23 cellular contexts compared by ENCODE assay signal in the genomic region with DNA sequence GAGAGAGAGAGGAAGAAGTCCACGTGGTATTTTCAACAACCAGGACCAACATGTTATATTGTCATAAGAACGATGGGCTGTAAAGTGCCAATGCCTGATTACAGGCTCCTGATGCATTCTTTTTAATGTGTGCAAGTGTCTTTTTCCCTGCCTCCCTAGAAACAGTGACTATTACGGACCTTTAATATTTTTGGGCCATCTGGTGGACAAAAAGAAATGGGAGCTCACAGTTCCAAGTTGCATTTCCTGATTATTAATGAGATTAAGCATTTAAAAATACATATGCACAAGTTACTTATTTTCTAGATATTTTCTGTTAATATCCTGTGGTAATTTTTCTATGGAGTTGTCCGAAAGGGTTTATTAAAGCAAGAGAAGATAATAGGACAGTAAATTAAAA.
DNase-seq lines count a peak whose midpoint lies in the region; FAIRE-seq and TF ChIP-seq lines count a peak whose summit lies in the region.
"Had no signal": no experiment of that assay in that cellular context is flagged by ENCODE, and none has a peak within 500 bp of the region (broad histone marks: within the 10 kb centered on the region; RNA-seq: fewer than 3 reads in every experiment).

No MANE protein-coding gene starts in this region.

- H3K27ac ChIP-seq in VCaP (no peak overlapping the region), tibial nerve (no peak overlapping the region), small intestine (ENCODE audit: low read depth in 1 of 2, low read length in 1 of 2) (no peak overlapping the region)
- H3K27ac ChIP-seq: SJCRH30 had no signal

- DNase-seq in NCI-H748 (lab: John Stamatoyannopoulos, UW; ENCODE audit: unreplicated experiment) (peak; percentile 1), NCI-H748 treated with DMSO at 0.1 percent for 48 hours (lab: John Stamatoyannopoulos, UW) (no peak), epithelial cell of proximal tubule (ENCODE audit: low read depth) (no peak), tibial nerve (ENCODE audit: low spot score in 2 of 2) (no peak), NCI-H1436 (lab: John Stamatoyannopoulos, UW) (no peak), small intestine (no peak), kidney tubule cell (ENCODE audit: low spot score) (no peak)
- DNase-seq: DMS53, GDM1, Kasumi-1, MM.1S, NCI-H1048, NCI-H146, NCI-H2029, NCI-H226, NCI-H510A treated with DMSO at 0.1 percent for 48 hours, NCI-H82, OCI-M1, SJCRH30 had no signal

- 31 to 46% methylated on average over 4 of the region's 4 CpGs for WGBS in tibial nerve, 2 donors
- WGBS in small intestine, 3 donors, result 45 to 64% (median 53%) methylated on average over 4 of the region's 4 CpGs

- no peak for FAIRE-seq in small intestine (lab: Jason Lieb, UNC)
- FAIRE-seq: D721Med, GM19239, RCC 7860 had no signal

- no peaks in the 10 kb centered on the region for H3K4me1 ChIP-seq in tibial nerve
- no peaks in the 10 kb centered on the region for H3K4me1 ChIP-seq in small intestine (ENCODE audit: control insufficient read depth in 2 of 2, insufficient read depth in 1 of 2, low read depth in 1 of 2, low read length in 1 of 2)
- H3K4me1 ChIP-seq: SJCRH30 had no signal

- no peak overlapping the region for H3K4me3 ChIP-seq in epithelial cell of proximal tubule (ENCODE audit: low read depth, low read length)
- H3K4me3 ChIP-seq in tibial nerve, result no peak overlapping the region
- H3K4me3 ChIP-seq in small intestine (ENCODE audit: low read depth in 1 of 2, low read length in 2 of 2), result no peak overlapping the region
- H3K4me3 ChIP-seq: SJCRH30 had no signal

- no peaks in the 10 kb centered on the region for H3K27me3 ChIP-seq in tibial nerve
- H3K27me3 ChIP-seq in small intestine (ENCODE audit: control insufficient read depth in 2 of 2, insufficient read depth in 2 of 2, low read length in 2 of 2), result no peaks in the 10 kb centered on the region
- H3K27me3 ChIP-seq: SJCRH30 had no signal

- no peaks in the 10 kb centered on the region for H3K36me3 ChIP-seq in tibial nerve
- H3K36me3 ChIP-seq in small intestine (ENCODE audit: control insufficient read depth in 2 of 2, insufficient read depth in 2 of 2, low read length in 2 of 2), result no peaks in the 10 kb centered on the region
- H3K36me3 ChIP-seq: SJCRH30 had no signal

- H3K9me3 ChIP-seq in tibial nerve, result no peaks in the 10 kb centered on the region
- no peaks in the 10 kb centered on the region for H3K9me3 ChIP-seq in small intestine (ENCODE audit: control insufficient read depth, low read depth)
- H3K9me3 ChIP-seq: SJCRH30 had no signal

- TF ChIP-seq CTCF in VCaP (conservative IDR thresholded peaks at IDR 0.05) (peak; percentile 7; the same call in 1 of the 2 replicates), epithelial cell of proximal tubule (conservative IDR thresholded peaks at IDR 0.05; ENCODE audit: low read depth, low read length) (peak; percentile 32), tibial nerve (IDR thresholded peaks at IDR 0.05) (peak in 4 of 5 experiments; percentile 29 to 53 (median 31))

- TF ChIP-seq POLR2A in tibial nerve (IDR thresholded peaks at IDR 0.05), result no peak

- no peak for TF ChIP-seq EP300 in tibial nerve (IDR thresholded peaks at IDR 0.05)
